28 cellular contexts compared by ENCODE assay signal in the genomic region with DNA sequence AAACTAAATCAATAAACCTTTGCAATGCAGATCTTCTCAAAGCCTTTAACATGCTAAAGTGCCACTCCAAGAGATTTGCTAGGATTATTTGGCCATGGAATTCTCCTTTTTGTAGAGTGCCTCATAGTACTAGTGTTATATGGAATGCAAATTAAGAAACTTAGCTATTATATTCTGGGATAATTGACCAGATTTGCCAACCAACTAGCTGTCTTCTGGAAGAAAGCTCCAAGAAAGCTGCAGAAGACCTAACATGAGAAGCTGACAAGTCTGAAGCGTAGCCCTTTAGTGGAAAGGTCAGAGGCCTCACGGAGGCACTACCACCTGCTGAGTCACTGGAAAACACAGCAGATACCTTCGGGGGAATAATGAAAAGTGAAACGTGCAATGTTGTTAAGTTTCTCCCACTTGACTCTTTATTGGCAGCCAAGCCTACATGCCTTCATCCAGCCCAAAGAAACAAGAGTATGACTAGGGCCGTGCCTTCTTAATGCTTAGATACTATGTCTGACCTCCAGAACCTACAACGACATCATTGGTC. TPM values are rescaled to one million over a fixed set of nuclear protein-coding genes. Genes with fewer than 3 reads are reported as not detected.
DNase-seq lines count a peak whose midpoint lies in the region; ATAC-seq, FAIRE-seq and TF ChIP-seq lines count a peak whose summit lies in the region.
"Had no signal": no experiment of that assay in that cellular context is flagged by ENCODE, and none has a peak within 500 bp of the region (broad histone marks: within the 10 kb centered on the region; RNA-seq: fewer than 3 reads in every experiment).

No MANE protein-coding gene starts in this region.

- FAIRE-seq in HTR-8/SVneo (lab: Jason Lieb, UNC) = no peak
- FAIRE-seq: GM12892, GM19239, H54 had no signal

- H4K20me1 ChIP-seq in GM23338 (replicated peaks; ENCODE audit: insufficient read depth) = no peaks in the 10 kb centered on the region

- no TSS peak for BruUV-seq in A673 (replicated peaks; lab: Mats Ljungman, UMichigan)

- WGBS in heart left ventricle, 4 donors = 73 to 79% (median 75%) methylated on average over 6 of the region's 6 CpGs

- H3K27me3 ChIP-seq in A673 (replicated peaks; ENCODE audit: insufficient read depth, low read depth, low read length, poor library complexity) (no peaks in the 10 kb centered on the region), GM23338 (ENCODE audit: insufficient read depth) (no peaks in the 10 kb centered on the region), heart left ventricle (no peaks in the 10 kb centered on the region)
- H3K27me3 ChIP-seq: SJCRH30 had no signal

- peak overlapping the region; percentile 9 for H3K27ac ChIP-seq in A673 (ENCODE audit: low read depth, low read length, poor library complexity, severe bottlenecking)
- H3K27ac ChIP-seq in GM23338 (ENCODE audit: low read depth) = no peak overlapping the region
- H3K27ac ChIP-seq in heart left ventricle = peak overlapping the region in 1 of 12 donors; percentile 4
- H3K27ac ChIP-seq: C4-2B, PC-9, SJCRH30 had no signal

- no peak overlapping the region for H3K4me3 Mint-ChIP-seq in GM23338
- H3K4me3 Mint-ChIP-seq in activated T-helper 17 cell treated with anti-CD3 and anti-CD28 coated beads, Interleukin-2, amount 50 U/mL, for 72 hours = no peak overlapping the region
- H3K4me3 Mint-ChIP-seq: CD8-positive, alpha-beta T cell; IgD-negative memory B cell had no signal

- H3K36me3 Mint-ChIP-seq in GM23338 (ENCODE audit: low read depth) = no peaks in the 10 kb centered on the region
- peaks cover 12% of the 10 kb centered on the region for H3K36me3 Mint-ChIP-seq in activated T-helper 17 cell treated with anti-CD3 and anti-CD28 coated beads, Interleukin-2, amount 50 U/mL, for 72 hours (ENCODE audit: low read depth)
- H3K36me3 Mint-ChIP-seq: CD8-positive, alpha-beta T cell had no signal

- intact Hi-C loops in A673 (cut with micrococcal nuclease; ENCODE audit: unreplicated experiment) (no loop called here), heart left ventricle (cut with DNase I) (loop anchor here in 4 of 10 donors (5.0 to 10.0 kb wide), 2 partner anchors 202 to 205 kb away; no protein-coding TSS in a partner anchor)

- H3K4me2 ChIP-seq in GM23338 = 0 out of 2 replicates have a peak overlapping the region, but pooled peaks have one; percentile 11

- TF ChIP-seq CTCF in A673 (conservative IDR thresholded peaks at IDR 0.05; ENCODE audit: low read depth, low read length) (no peak), GM23338 (conservative IDR thresholded peaks at IDR 0.05; ENCODE audit: low read depth in 2 of 2) (no peak), heart left ventricle (IDR thresholded peaks at IDR 0.05) (no peak)

- CTCF ChIA-PET in A673 (lab: Charles Lee) = no interaction called here

- H2AFZ ChIP-seq in GM23338 = no peak overlapping the region
- H2AFZ ChIP-seq: PC-9 had no signal

- POLR2A ChIA-PET in A673 (lab: Charles Lee; ENCODE audit: low non-redundant PET) = no interaction called here

- H3K4me3 ChIP-seq in A673 (ENCODE audit: low read depth, low read length, poor library complexity, severe bottlenecking) (no peak overlapping the region), GM23338 (no peak overlapping the region), heart left ventricle (no peak overlapping the region)
- H3K4me3 ChIP-seq: PC-9, SJCRH30 had no signal

- no peak overlapping the region for H3K27ac Mint-ChIP-seq in GM23338
- no peak overlapping the region for H3K27ac Mint-ChIP-seq in activated T-helper 17 cell treated with anti-CD3 and anti-CD28 coated beads, Interleukin-2, amount 50 U/mL, for 72 hours
- H3K27ac Mint-ChIP-seq: CD8-positive, alpha-beta T cell; IgD-negative memory B cell had no signal

- peaks cover 13% of the 10 kb centered on the region for H3K4me1 Mint-ChIP-seq in GM23338
- peaks cover 9% of the 10 kb centered on the region for H3K4me1 Mint-ChIP-seq in activated T-helper 17 cell treated with anti-CD3 and anti-CD28 coated beads, Interleukin-2, amount 50 U/mL, for 72 hours

- H3K9me3 ChIP-seq in A673 (ENCODE audit: low read depth, low read length, poor library complexity, severe bottlenecking) = no peaks in the 10 kb centered on the region
- H3K9me3 ChIP-seq in heart left ventricle = no peaks in the 10 kb centered on the region
- H3K9me3 ChIP-seq: Caco-2, SJCRH30 had no signal

- no peaks in the 10 kb centered on the region for H3F3A ChIP-seq in GM23338 (replicated peaks; ENCODE audit: low read depth)

- no peaks in the 10 kb centered on the region for H3K79me2 ChIP-seq in GM23338 (replicated peaks; ENCODE audit: insufficient read depth)

- H3K36me3 ChIP-seq in A673 (ENCODE audit: insufficient read depth, low read length, poor library complexity, severe bottlenecking) = no peaks in the 10 kb centered on the region
- no peaks in the 10 kb centered on the region for H3K36me3 ChIP-seq in GM23338 (ENCODE audit: insufficient read depth)
- no peaks in the 10 kb centered on the region for H3K36me3 ChIP-seq in heart left ventricle
- H3K36me3 ChIP-seq: SJCRH30 had no signal

- no peaks in the 10 kb centered on the region for H3K9me3 Mint-ChIP-seq in GM23338
- no peaks in the 10 kb centered on the region for H3K9me3 Mint-ChIP-seq in activated T-helper 17 cell treated with anti-CD3 and anti-CD28 coated beads, Interleukin-2, amount 50 U/mL, for 72 hours
- H3K9me3 Mint-ChIP-seq: CD8-positive, alpha-beta T cell; IgD-negative memory B cell had no signal

- TF ChIP-seq POLR2A in heart left ventricle (IDR thresholded peaks at IDR 0.05) = no peak

- H3K27me3 Mint-ChIP-seq in GM23338 (ENCODE audit: insufficient read depth, low read depth, poor library complexity) = no peaks in the 10 kb centered on the region
- H3K27me3 Mint-ChIP-seq in activated T-helper 17 cell treated with anti-CD3 and anti-CD28 coated beads, Interleukin-2, amount 50 U/mL, for 72 hours = no peaks in the 10 kb centered on the region

- ATAC-seq in activated CD4-positive, CD25-positive, alpha-beta regulatory T cell treated with anti-CD3 and anti-CD28 coated beads, Interleukin-2, amount 50 U/mL, for 24 hours = peak; percentile 45 to 63
- ATAC-seq in GM23338 (no peak), heart left ventricle (no peak)
- ATAC-seq in activated T-helper 17 cell treated with anti-CD3 and anti-CD28 coated beads, Interleukin-2, amount 50 U/mL, for 72 hours (replicated peaks) = peak; percentile 32
- ATAC-seq: CD8-positive, alpha-beta T cell; Right ventricle myocardium inferior had no signal

- DNase-seq in activated CD4-positive, CD25-positive, alpha-beta regulatory T cell (lab: John Stamatoyannopoulos, UW) = no peak
- no peak for DNase-seq in A673 (ENCODE audit: low spot score)
- no peak for DNase-seq in GM23338 (ENCODE audit: low spot score)
- DNase-seq in HTR-8/SVneo (ENCODE audit: insufficient read length, low spot score) = no peak
- DNase-seq in heart left ventricle = no peak
- DNase-seq in DMS114 treated with DMSO at 0.1 percent for 48 hours (lab: John Stamatoyannopoulos, UW; ENCODE audit: unreplicated experiment) = no peak
- DNase-seq: 8988T; Caco-2; CD8-positive, alpha-beta T cell; DMS79; NCI-H1092; NCI-H1436; NCI-H187; NCI-H2081 treated with DMSO at 0.1 percent for 48 hours; NCI-H446 treated with DMSO at 0.1 percent for 48 hours; NCI-H526; NCI-H82; NK-92 treated with Interleukin-12 subunit alpha and Interleukin-12 subunit beta, amount 100 ng/mL, for 24 hours; PC-9; SJCRH30 had no signal

- H3K4me1 ChIP-seq in A673 (ENCODE audit: insufficient read depth, low read length, poor library complexity, severe bottlenecking) (peaks cover 41% of the 10 kb centered on the region), GM23338 (ENCODE audit: insufficient read depth) (peaks cover 13% of the 10 kb centered on the region), heart left ventricle (peaks cover 0 to 33% (median 23%) of the 10 kb centered on the region in 12 donors)
- H3K4me1 ChIP-seq: SJCRH30 had no signal

- peaks cover 22% of the 10 kb centered on the region; the same call in 1 of the 2 replicates for H3K9me2 ChIP-seq in GM23338 (ENCODE audit: insufficient read depth)

TF ChIP-seq in GM23338, 12 proteins besides CTCF, POLR2A, EP300 and RAD21 (continues in another document):
- TF ChIP-seq CREB1 (CRISPR knock-in tag; IDR thresholded peaks at IDR 0.05; ENCODE audit: low read depth) (no peak), JUNB (IDR thresholded peaks at IDR 0.05; ENCODE audit: unreplicated experiment) (no peak), POLR2AphosphoS5 (IDR thresholded peaks at IDR 0.05; ENCODE audit: low read depth) (no peak), STAT1 (IDR thresholded peaks at IDR 0.05; ENCODE audit: unreplicated experiment) (no peak), NANOG (IDR thresholded peaks at IDR 0.05; ENCODE audit: borderline replicate concordance) (no peak), ZNF331 (CRISPR knock-in tag; IDR thresholded peaks at IDR 0.05; ENCODE audit: low read depth) (no peak), EZH2phosphoT487 (IDR thresholded peaks at IDR 0.05; ENCODE audit: unreplicated experiment) (no peak)
- TF ChIP-seq, protein P1, sequence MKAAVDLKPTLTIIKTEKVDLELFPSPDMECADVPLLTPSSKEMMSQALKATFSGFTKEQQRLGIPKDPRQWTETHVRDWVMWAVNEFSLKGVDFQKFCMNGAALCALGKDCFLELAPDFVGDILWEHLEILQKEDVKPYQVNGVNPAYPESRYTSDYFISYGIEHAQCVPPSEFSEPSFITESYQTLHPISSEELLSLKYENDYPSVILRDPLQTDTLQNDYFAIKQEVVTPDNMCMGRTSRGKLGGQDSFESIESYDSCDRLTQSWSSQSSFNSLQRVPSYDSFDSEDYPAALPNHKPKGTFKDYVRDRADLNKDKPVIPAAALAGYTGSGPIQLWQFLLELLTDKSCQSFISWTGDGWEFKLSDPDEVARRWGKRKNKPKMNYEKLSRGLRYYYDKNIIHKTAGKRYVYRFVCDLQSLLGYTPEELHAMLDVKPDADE (IDR thresholded peaks at IDR 0.05) = no peak

RNA-seq across cellular contexts. Expression of a gene that starts 29.8 kb away (rescaled TPM):
- total RNA-seq in A673 (2021) (63.0 and 66.5 TPM in 2 replicates), heart left ventricle (10 to 100 TPM; 23.3 to 55.3 (median 52.2) TPM)
- 11.5 and 14.3 TPM in 2 replicates for total RNA-seq in GM23338 (2014; rRNA removed; shearing (Covaris generic))
- polyA plus RNA-seq in GM23338 (2016; fragmentation: Nextera tagmentation; extraction: Ambion mirVana) (6.0 and 6.1 TPM in 2 replicates), heart left ventricle (10 to 100 TPM in 1 of 2 donors, 1 to 10 TPM in 1; 4.6 to 15.7 TPM)
- 10 to 100 TPM; 25.0 to 25.8 TPM for total RNA-seq in activated T-helper 17 cell treated with anti-CD3 and anti-CD28 coated beads, Interleukin-2, amount 50 U/mL, for 72 hours

Comparison
In these comparisons a context has a peak if more than half of its experiments do, and no peak if none do; other contexts are left out.
1. ATAC-seq: peak in activated CD4-positive, CD25-positive, alpha-beta regulatory T cell treated with anti-CD3 and anti-CD28 coated beads, Interleukin-2, amount 50 U/mL, for 24 hours (2 of 2) and activated T-helper 17 cell treated with anti-CD3 and anti-CD28 coated beads, Interleukin-2, amount 50 U/mL, for 72 hours (single experiment); none in GM23338 (single experiment) and heart left ventricle (0 of 4).